1 cellular context compared by ENCODE assay signal in the genomic region with DNA sequence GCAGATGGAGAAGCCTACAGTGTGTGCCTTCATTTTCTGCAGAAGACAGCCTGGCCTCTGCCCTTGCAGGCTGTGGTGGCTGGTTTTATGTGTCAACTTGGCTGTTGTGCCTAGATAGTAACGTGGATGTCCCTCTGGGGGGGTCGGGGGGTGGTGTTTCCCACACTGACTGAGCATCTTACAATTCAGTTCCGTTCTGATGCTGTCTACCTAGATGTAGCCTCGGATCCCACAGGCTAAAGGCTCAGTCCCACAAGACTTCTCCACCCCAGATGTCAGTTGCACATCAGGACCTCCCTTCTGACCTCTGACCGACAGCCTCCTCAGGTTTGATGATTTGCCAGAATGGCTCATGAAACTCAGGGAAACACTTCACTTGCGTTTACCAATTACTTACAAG.
A peak's percentile ranks its signal among the peaks of the same experiment; 100 is the strongest.
TF ChIP-seq lines count a peak whose summit lies in the region.

No MANE protein-coding gene starts in this region.

TF ChIP-seq in HepG2, 621 proteins besides CTCF, POLR2A, EP300 and RAD21:
- TF ChIP-seq LBX2 (CRISPR knock-in tag; IDR thresholded peaks at IDR 0.05; ENCODE audit: borderline replicate concordance) (no peak), KDM5B (CRISPR knock-in tag; IDR thresholded peaks at IDR 0.05; ENCODE audit: borderline replicate concordance) (no peak), ZBTB7B (CRISPR knock-in tag; IDR thresholded peaks at IDR 0.05) (no peak), NFIB (CRISPR knock-in tag; IDR thresholded peaks at IDR 0.05; ENCODE audit: borderline replicate concordance) (no peak), JUNB (CRISPR knock-in tag; IDR thresholded peaks at IDR 0.05; ENCODE audit: borderline replicate concordance) (0 out of 2 replicates have a peak, but pooled peaks have one; percentile 20)
